27 cellular contexts compared by ENCODE assay signal in the genomic region with DNA sequence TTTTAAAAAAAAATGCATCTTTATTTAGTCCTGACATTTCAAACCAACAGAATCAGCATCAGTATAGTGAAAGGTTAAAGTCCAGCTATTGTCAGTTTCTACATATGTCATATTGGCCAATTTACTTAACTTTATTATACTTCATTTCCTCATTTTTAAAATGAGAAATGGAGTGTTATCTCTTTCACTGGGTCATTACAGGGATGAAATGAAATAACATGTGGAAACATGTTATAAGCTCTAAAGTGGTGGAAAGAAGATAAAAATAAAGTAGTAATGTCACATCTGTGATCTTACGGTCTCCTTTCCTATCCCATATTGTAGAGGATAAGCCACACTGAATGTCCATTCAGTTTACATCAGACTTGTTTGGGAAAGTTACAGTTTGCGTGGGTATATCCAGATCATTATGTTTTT.
"Had no signal": no experiment of that assay in that cellular context is flagged by ENCODE, and none has a peak within 500 bp of the region (broad histone marks: within the 10 kb centered on the region; RNA-seq: fewer than 3 reads in every experiment).

No MANE protein-coding gene starts in this region.

- H3K4me1 Mint-ChIP-seq: naive B cell, natural killer cell, nephron progenitor cell had no signal

- H3K9ac ChIP-seq: neural progenitor cell had no signal

- H3K4me2 ChIP-seq: neural progenitor cell had no signal

- DNase-seq: heart right ventricle; hippocampal formation; kidney glomerular epithelial cell; left cardiac atrium; lower lobe of right lung; mammary epithelial cell; mesenchymal stem cell; naive B cell; natural killer cell; nephron progenitor cell; ovary; right lobe of liver; stimulated activated CD4-positive, alpha-beta T cell treated with anti-CD3 and anti-CD28 coated beads, Interleukin-12 subunit alpha, Interleukin-12 subunit beta, amount 100 ng/mL, for 4 hours; stimulated activated CD4-positive, alpha-beta T cell treated with anti-CD3 and anti-CD28 coated beads, Interleukin-15, amount 100 ng/mL, for 24 hours; stimulated activated CD4-positive, alpha-beta T cell treated with anti-CD3 and anti-CD28 coated beads, Interleukin-2, amount 100 ng/mL, for 24 hours; stimulated activated CD4-positive, alpha-beta T cell treated with anti-CD3 and anti-CD28 coated beads, Interleukin-4, amount 100 ng/mL, for 1 hour; stimulated activated naive CD4-positive, alpha-beta T cell; substantia nigra; uterus had no signal

- H3K27me3 Mint-ChIP-seq: progenitor cell of endocrine pancreas; stimulated activated naive CD8-positive, alpha-beta T cell treated with anti-CD3 and anti-CD28 coated beads, Interleukin-15, Interleukin-2, amounts not matched to agents 100 ng/mL and 50 ng/mL, for 24 hours; type B pancreatic cell had no signal

- H3K4me1 ChIP-seq: heart right ventricle, left lung, lower lobe of right lung, right atrium auricular region, right lobe of liver, tibial nerve, uterus had no signal

- H3K9me3 ChIP-seq: heart right ventricle, left lung, lower lobe of right lung, ovary, right atrium auricular region, right lobe of liver, tibial nerve, uterus had no signal

- H3K27me3 ChIP-seq: heart right ventricle, left lung, neural progenitor cell, ovary, right atrium auricular region, right lobe of liver, tibial nerve, uterus had no signal

- ATAC-seq: heart right ventricle, left cardiac atrium, natural killer cell, right lobe of liver had no signal

- H3K4me3 ChIP-seq: heart right ventricle, left lung, lower lobe of right lung, neural progenitor cell, ovary, right atrium auricular region, right lobe of liver, tibial nerve, uterus had no signal

- H3K36me3 ChIP-seq: heart right ventricle, left lung, lower lobe of right lung, neural progenitor cell, ovary, right atrium auricular region, right lobe of liver, tibial nerve, uterus had no signal

- H3K4me3 Mint-ChIP-seq: naive B cell; natural killer cell; nephron progenitor cell; neural progenitor cell; stimulated activated naive CD8-positive, alpha-beta T cell treated with anti-CD3 and anti-CD28 coated beads, Interleukin-15, Interleukin-2, amounts not matched to agents 100 ng/mL and 50 ng/mL, for 24 hours; type B pancreatic cell had no signal

- H3K36me3 Mint-ChIP-seq: naive B cell, natural killer cell, neural progenitor cell had no signal

- H3K27ac ChIP-seq: heart right ventricle, left lung, lower lobe of right lung, neural progenitor cell, ovary, right atrium auricular region, right lobe of liver, uterus had no signal

- H3K9me3 Mint-ChIP-seq: nephron progenitor cell, neural progenitor cell, type B pancreatic cell had no signal

- H3K27ac Mint-ChIP-seq: naive B cell; natural killer cell; neural progenitor cell; progenitor cell of endocrine pancreas; stimulated activated naive CD8-positive, alpha-beta T cell treated with anti-CD3 and anti-CD28 coated beads, Interleukin-15, Interleukin-2, amounts not matched to agents 100 ng/mL and 50 ng/mL, for 24 hours; type B pancreatic cell had no signal

- H2AFZ ChIP-seq: neural progenitor cell had no signal

- FAIRE-seq: keratinocyte had no signal
